ENCODE assay signal across 8 cellular contexts in genomic region chr17:35088911-35089845, GRCh38. TPM values are rescaled to one million over a fixed set of nuclear protein-coding genes. Genes with fewer than 3 reads are reported as not detected.
DNase-seq lines count a peak whose midpoint lies in the region; ATAC-seq lines count a peak whose summit lies in the region.

No MANE protein-coding gene starts in this region.

- H3K9me3 ChIP-seq in HUES6 (ENCODE audit: control insufficient read depth, insufficient read depth, low read depth, low read length) (no peaks in the 10 kb centered on the region), muscle layer of duodenum (ENCODE audit: control insufficient read depth in 1 of 2, low read length in 2 of 2) (no peaks in the 10 kb centered on the region)

- H3K9ac ChIP-seq in HUES6 (ENCODE audit: low read length), result peak overlapping the region; percentile 78

- H3K4me1 ChIP-seq in HUES6 (ENCODE audit: control insufficient read depth, insufficient read depth, low read length) (peaks cover 41% of the 10 kb centered on the region), muscle layer of duodenum (ENCODE audit: control insufficient read depth in 1 of 2, insufficient read depth in 2 of 2, low read length in 2 of 2) (no peaks in the 10 kb centered on the region)

- peak; percentile 37 for DNase-seq in DMS114 treated with DMSO at 0.1 percent for 48 hours (lab: John Stamatoyannopoulos, UW; ENCODE audit: unreplicated experiment)
- peak; percentile 93 for DNase-seq in OCI-M1 (lab: John Stamatoyannopoulos, UW)
- peak; percentile 88 for DNase-seq in activated T-cell treated with anti-CD3 and anti-CD28 coated beads, Interleukin-2, amount 50 U/mL, for 4 hours
- DNase-seq in stimulated activated CD8-positive, alpha-beta memory T cell treated with anti-CD3 and anti-CD28 coated beads, Interleukin-7, amount 100 ng/mL, for 48 hours (ENCODE audit: extremely low read depth in 1 of 2, low read depth in 1 of 2), result peak; percentile 80 to 81

- H3K4me3 Mint-ChIP-seq in activated T-cell treated with anti-CD3 and anti-CD28 coated beads, Interleukin-2, amount 50 U/mL, for 4 hours, result peak overlapping the region; percentile 93

- H3K27ac ChIP-seq in HUES6 (ENCODE audit: low read depth, low read length) (peak overlapping the region; percentile 35; the same call in 1 of the 2 replicates), muscle layer of duodenum (ENCODE audit: low read length) (peak overlapping the region; percentile 91)

- ATAC-seq in GM21423 (IDR thresholded peaks at IDR 0.05; ENCODE audit: unreplicated experiment) (peak; percentile 66), esophagus mucosa (peak; percentile 90)
- peak; percentile 79 for ATAC-seq in activated T-cell treated with anti-CD3 and anti-CD28 coated beads, Interleukin-2, amount 50 U/mL, for 4 hours

- peaks cover 3% of the 10 kb centered on the region for H3K36me3 Mint-ChIP-seq in activated T-cell treated with anti-CD3 and anti-CD28 coated beads, Interleukin-2, amount 50 U/mL, for 4 hours (ENCODE audit: insufficient read depth)

- peak overlapping the region; percentile 74 for H3K4me3 ChIP-seq in HUES6 (ENCODE audit: low read depth, low read length)
- peak overlapping the region; percentile 94 to 95 for H3K4me3 ChIP-seq in muscle layer of duodenum (ENCODE audit: low read depth in 1 of 2, low read length in 2 of 2)

- no peaks in the 10 kb centered on the region for H3K27me3 Mint-ChIP-seq in activated T-cell treated with anti-CD3 and anti-CD28 coated beads, Interleukin-2, amount 50 U/mL, for 4 hours (ENCODE audit: low read depth)

- H3K27me3 ChIP-seq in HUES6 (ENCODE audit: control insufficient read depth, insufficient read depth, low read length) (no peaks in the 10 kb centered on the region), muscle layer of duodenum (ENCODE audit: low read depth, low read length) (no peaks in the 10 kb centered on the region)

- no peaks in the 10 kb centered on the region for H3K36me3 ChIP-seq in HUES6 (ENCODE audit: control insufficient read depth, insufficient read depth, low read length)
- H3K36me3 ChIP-seq in muscle layer of duodenum (ENCODE audit: control insufficient read depth in 1 of 2, insufficient read depth in 2 of 2, low read length in 2 of 2), result no peaks in the 10 kb centered on the region

- peaks cover 47% of the 10 kb centered on the region for H3K4me1 Mint-ChIP-seq in activated T-cell treated with anti-CD3 and anti-CD28 coated beads, Interleukin-2, amount 50 U/mL, for 4 hours (ENCODE audit: low read depth)

- no peaks in the 10 kb centered on the region for H3K9me3 Mint-ChIP-seq in activated T-cell treated with anti-CD3 and anti-CD28 coated beads, Interleukin-2, amount 50 U/mL, for 4 hours

RNA-seq across cellular contexts. Expression of gene RFFL, which starts 25.7 kb away (rescaled TPM):
- 10 to 100 TPM; 19.6 to 28.2 (median 20.3) TPM for total RNA-seq in activated T-cell treated with anti-CD3 and anti-CD28 coated beads, Interleukin-2, amount 50 U/mL, for 4 hours
- total RNA-seq in esophagus mucosa, result 46.3 TPM

RNA-seq across cellular contexts. Expression of gene RAD51D, which starts 30.5 kb away (rescaled TPM):
- total RNA-seq in activated T-cell treated with anti-CD3 and anti-CD28 coated beads, Interleukin-2, amount 50 U/mL, for 4 hours, result 10 to 100 TPM; 20.6 to 24.5 (median 23.4) TPM
- total RNA-seq in esophagus mucosa, result 6.3 TPM

RNA-seq across cellular contexts. Expression of gene FNDC8, which starts 32.2 kb away (rescaled TPM):
- total RNA-seq in activated T-cell treated with anti-CD3 and anti-CD28 coated beads, Interleukin-2, amount 50 U/mL, for 4 hours, result not detected
- total RNA-seq in esophagus mucosa, result not detected

RNA-seq across cellular contexts. Expression of gene NLE1, which starts 52.9 kb away (rescaled TPM):
- total RNA-seq in activated T-cell treated with anti-CD3 and anti-CD28 coated beads, Interleukin-2, amount 50 U/mL, for 4 hours, result 10 to 100 TPM; 72.8 to 85.7 (median 85.3) TPM
- total RNA-seq in esophagus mucosa, result 14.7 TPM

RNA-seq across cellular contexts. Expression of gene UNC45B, which starts 58.4 kb away (rescaled TPM):
- not detected for total RNA-seq in activated T-cell treated with anti-CD3 and anti-CD28 coated beads, Interleukin-2, amount 50 U/mL, for 4 hours
- not detected for total RNA-seq in esophagus mucosa

Comparison
In these comparisons a context has a peak if more than half of its experiments do, and no peak if none do; other contexts are left out.
1. Peak in every context shown above with its lines: DNase-seq, ATAC-seq, H3K4me3 ChIP-seq and H3K27ac ChIP-seq.
2. DNase-seq: peak in every context shown above with its lines; median percentile 93 in OCI-M1; 88 in activated T-cell treated with anti-CD3 and anti-CD28 coated beads, Interleukin-2, amount 50 U/mL, for 4 hours; 80 in stimulated activated CD8-positive, alpha-beta memory T cell treated with anti-CD3 and anti-CD28 coated beads, Interleukin-7, amount 100 ng/mL, for 48 hours; 37 in DMS114 treated with DMSO at 0.1 percent for 48 hours.